Comparison of ENCODE assay signal across 10 cellular contexts in genomic region chr3:113897373-113897777, GRCh38. TPM values are rescaled to one million over a fixed set of nuclear protein-coding genes. Genes with fewer than 3 reads are reported as not detected.
A peak's percentile ranks its signal among the peaks of the same experiment; 100 is the strongest.
DNase-seq lines count a peak whose midpoint lies in the region; ATAC-seq and TF ChIP-seq lines count a peak whose summit lies in the region.
"Had no signal": no experiment of that assay in that cellular context is flagged by ENCODE, and none has a peak within 500 bp of the region (broad histone marks: within the 10 kb centered on the region; RNA-seq: fewer than 3 reads in every experiment).

No MANE protein-coding gene starts in this region.

- H3K36me3 Mint-ChIP-seq in CD4-positive, alpha-beta T cell (ENCODE audit: low read depth), result no peaks in the 10 kb centered on the region
- no peaks in the 10 kb centered on the region for H3K36me3 Mint-ChIP-seq in MCF 10A (ENCODE audit: insufficient read depth, unreplicated experiment)
- H3K36me3 Mint-ChIP-seq: immature natural killer cell had no signal

- H3K9me3 ChIP-seq in CD4-positive, alpha-beta T cell (ENCODE audit: control insufficient read depth, low read length), result no peaks in the 10 kb centered on the region

- no peaks in the 10 kb centered on the region for H3K27me3 ChIP-seq in CD4-positive, alpha-beta T cell (ENCODE audit: control insufficient read depth, insufficient read depth, low read length)

- H3K27ac ChIP-seq in CD4-positive, alpha-beta T cell (ENCODE audit: low read depth, low read length), result no peak overlapping the region

- ATAC-seq in CD4-positive, alpha-beta T cell (ENCODE audit: poor library complexity), result peak; percentile 48
- ATAC-seq in GM21723 (IDR thresholded peaks at IDR 0.05; ENCODE audit: unreplicated experiment) (no peak), HG03460 (IDR thresholded peaks at IDR 0.05; ENCODE audit: unreplicated experiment) (no peak)

- intact Hi-C loops in CD4-positive, alpha-beta T cell (cut with DNase I, micrococcal nuclease), result no loop called here
- intact Hi-C loops in MCF 10A (cut with micrococcal nuclease), result no loop called here

- no peaks in the 10 kb centered on the region for H3K9me3 Mint-ChIP-seq in CD4-positive, alpha-beta T cell
- H3K9me3 Mint-ChIP-seq in MCF 10A (ENCODE audit: unreplicated experiment), result no peaks in the 10 kb centered on the region
- H3K9me3 Mint-ChIP-seq: immature natural killer cell had no signal

- POLR2A ChIA-PET in CD4-positive, alpha-beta T cell (lab: Charles Lee), result no interaction called here
- POLR2A ChIA-PET in MCF 10A (lab: Yijun Ruan, JAX), result interaction anchor here (0.7 to 3.4 kb wide), 13 partner anchors 9 to 202 kb away, joined by 3 to 29 read pairs (median 7); partner anchors contain the start of genes ATP6V1A, GRAMD1C, NAA50 and USF3

- TF ChIP-seq CTCF in CD4-positive, alpha-beta T cell (IDR thresholded peaks at IDR 0.05), result no peak
- no peak for TF ChIP-seq CTCF in MCF 10A (IDR thresholded peaks at IDR 0.05; ENCODE audit: unreplicated experiment)

- CTCF ChIA-PET in CD4-positive, alpha-beta T cell (lab: Charles Lee), result no interaction called here
- CTCF ChIA-PET in MCF 10A (lab: Yijun Ruan, JAX), result interaction anchor here (0.6 to 4.9 kb wide), 5 partner anchors 16 to 161 kb away, joined by 4 to 39 read pairs (median 6); partner anchors contain the start of gene GRAMD1C

- DNase-seq in CD4-positive, alpha-beta T cell, result no peak
- DNase-seq in LoVo (ENCODE audit: low spot score) (peak; percentile 52), MCF 10A (ENCODE audit: unreplicated experiment) (peak; percentile 33), mucosa of gallbladder (ENCODE audit: low spot score) (peak; percentile 49), NOMO-1 (lab: John Stamatoyannopoulos, UW; ENCODE audit: unreplicated experiment in 2 of 2) (no peak), glomerular visceral epithelial cell (ENCODE audit: extremely low spot score) (no peak)
- DNase-seq: immature natural killer cell, SIG-M5 had no signal

- no peak overlapping the region for H3K4me3 Mint-ChIP-seq in CD4-positive, alpha-beta T cell
- H3K4me3 Mint-ChIP-seq in MCF 10A (ENCODE audit: unreplicated experiment), result peak overlapping the region; percentile 64

- H3K27me3 Mint-ChIP-seq in CD4-positive, alpha-beta T cell, result no peaks in the 10 kb centered on the region
- no peaks in the 10 kb centered on the region for H3K27me3 Mint-ChIP-seq in MCF 10A (ENCODE audit: insufficient read depth, unreplicated experiment)

- peaks cover 7% of the 10 kb centered on the region for H3K4me1 Mint-ChIP-seq in CD4-positive, alpha-beta T cell (ENCODE audit: low read depth)
- H3K4me1 Mint-ChIP-seq in MCF 10A (ENCODE audit: insufficient read depth, unreplicated experiment), result peaks cover 14% of the 10 kb centered on the region

- no TSS peak for BruUV-seq in MCF 10A (replicated peaks; lab: Mats Ljungman, UMichigan)

- H3K27ac Mint-ChIP-seq in CD4-positive, alpha-beta T cell, result no peak overlapping the region
- no peak overlapping the region for H3K27ac Mint-ChIP-seq in MCF 10A (ENCODE audit: low read depth, unreplicated experiment)
- H3K27ac Mint-ChIP-seq: immature natural killer cell had no signal

RNA-seq across cellular contexts. Expression of gene ZDHHC23, which starts 50.4 kb away (rescaled TPM):
- 1 to 10 TPM; 3.2 TPM for total RNA-seq in CD4-positive, alpha-beta T cell
- total RNA-seq in MCF 10A (2022) (7.4 TPM in 2 replicates), mucosa of gallbladder (7.7 TPM)

RNA-seq across cellular contexts. Expression of gene GRAMD1C, which starts 58.8 kb away (rescaled TPM):
- under 1 TPM; 0.22 to 0.55 TPM for total RNA-seq in CD4-positive, alpha-beta T cell
- 0.64 and 0.79 TPM in 2 replicates for total RNA-seq in MCF 10A (2022)
- 8.2 TPM for total RNA-seq in mucosa of gallbladder

Comparison
In these comparisons a context has a peak if more than half of its experiments do, and no peak if none do; other contexts are left out.
1. DNase-seq: peak in LoVo (single experiment), MCF 10A (single experiment) and mucosa of gallbladder (single experiment); none in CD4-positive, alpha-beta T cell (0 of 10), NOMO-1 (0 of 2) and glomerular visceral epithelial cell (single experiment).